ENCODE assay signal across 1 cellular context in the genomic region with DNA sequence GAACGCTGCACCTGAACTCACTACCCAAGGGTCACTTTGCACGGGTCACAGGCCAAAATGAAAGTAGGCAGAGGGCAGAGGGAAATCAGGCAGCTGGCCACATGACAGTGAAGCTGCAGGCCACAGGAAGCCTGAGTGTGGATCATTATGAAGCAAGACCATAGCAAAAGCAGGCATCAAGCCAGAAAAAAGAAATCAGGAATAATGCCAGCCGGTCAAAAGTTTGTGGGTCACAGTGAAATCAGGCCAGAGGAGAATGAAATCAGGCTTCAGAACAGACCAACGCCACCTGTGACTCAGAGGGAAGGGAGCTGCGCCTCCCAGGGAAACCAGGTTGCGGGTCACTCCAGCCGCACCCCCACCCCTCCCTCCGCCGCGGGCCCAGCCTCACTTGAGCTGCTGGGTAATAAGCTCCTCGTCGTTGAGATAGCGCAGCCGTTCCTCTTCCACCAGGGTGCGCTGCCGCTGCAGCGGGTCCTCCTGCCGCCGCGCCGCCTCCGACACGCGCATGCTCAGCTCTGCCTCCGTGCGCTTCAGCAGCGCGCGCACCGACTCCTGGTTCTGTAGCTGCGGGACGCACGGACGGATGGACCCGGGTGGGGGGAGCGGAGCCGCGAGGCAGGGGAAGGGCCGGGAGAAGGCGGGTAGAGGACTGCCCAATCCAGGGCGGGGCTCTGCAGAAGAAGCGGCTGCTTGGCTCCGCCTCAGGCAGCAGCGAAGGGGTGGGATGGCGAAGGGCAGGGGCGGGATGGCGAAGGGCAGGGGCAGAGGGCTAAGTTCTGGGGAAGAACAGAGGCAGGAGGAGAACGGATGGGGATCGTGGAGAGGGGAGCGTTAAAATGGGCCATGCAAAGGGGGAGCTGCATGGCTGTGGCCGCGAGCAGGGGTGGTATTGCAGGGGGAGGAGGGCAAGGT.
TF ChIP-seq lines count a peak whose summit lies in the region.

No MANE protein-coding gene starts in this region.

TF ChIP-seq in liver, 16 proteins besides CTCF, POLR2A, EP300 and RAD21 (continued from another document):
- TF ChIP-seq, protein P1, sequence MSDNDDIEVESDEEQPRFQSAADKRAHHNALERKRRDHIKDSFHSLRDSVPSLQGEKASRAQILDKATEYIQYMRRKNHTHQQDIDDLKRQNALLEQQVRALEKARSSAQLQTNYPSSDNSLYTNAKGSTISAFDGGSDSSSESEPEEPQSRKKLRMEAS (IDR thresholded peaks at IDR 0.05): peak; percentile 92
- TF ChIP-seq HNF4A (conservative IDR thresholded peaks at IDR 0.05) (peak; percentile 82 to 93), FOXA2 (IDR thresholded peaks at IDR 0.05) (peak; percentile 21), JUND (IDR thresholded peaks at IDR 0.05) (peak in 1 of 2 donors; percentile 75), SP1 (IDR thresholded peaks at IDR 0.05) (peak; percentile 90)
